1 cellular context compared by ENCODE assay signal in the genomic region with DNA sequence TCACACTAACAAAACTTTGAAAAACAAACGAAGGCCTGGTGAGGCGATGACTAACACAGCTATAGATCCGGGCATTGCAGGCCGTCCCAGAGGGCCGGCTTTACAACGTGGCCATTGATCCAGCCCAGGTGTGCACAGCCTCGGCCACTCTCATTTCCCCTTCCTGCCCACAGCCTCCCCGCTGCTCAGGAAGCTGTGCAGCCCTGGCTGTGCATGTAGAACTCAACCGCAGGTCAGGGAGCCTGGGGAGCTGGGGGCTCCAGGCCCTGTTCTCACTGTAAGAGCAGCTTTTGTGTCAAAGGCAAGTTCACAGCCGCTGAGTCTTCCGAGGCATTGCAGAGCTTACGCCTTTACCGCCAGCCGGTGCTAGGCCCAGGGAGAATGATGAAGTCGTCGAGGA.
TF ChIP-seq lines count a peak whose summit lies in the region.

No MANE protein-coding gene starts in this region.

TF ChIP-seq in SK-N-SH treated with all-trans-retinoic acid at 6 μM for 48 hours, 23 proteins besides CTCF, POLR2A, EP300 and RAD21 (continued from another document):
- TF ChIP-seq, protein P1, sequence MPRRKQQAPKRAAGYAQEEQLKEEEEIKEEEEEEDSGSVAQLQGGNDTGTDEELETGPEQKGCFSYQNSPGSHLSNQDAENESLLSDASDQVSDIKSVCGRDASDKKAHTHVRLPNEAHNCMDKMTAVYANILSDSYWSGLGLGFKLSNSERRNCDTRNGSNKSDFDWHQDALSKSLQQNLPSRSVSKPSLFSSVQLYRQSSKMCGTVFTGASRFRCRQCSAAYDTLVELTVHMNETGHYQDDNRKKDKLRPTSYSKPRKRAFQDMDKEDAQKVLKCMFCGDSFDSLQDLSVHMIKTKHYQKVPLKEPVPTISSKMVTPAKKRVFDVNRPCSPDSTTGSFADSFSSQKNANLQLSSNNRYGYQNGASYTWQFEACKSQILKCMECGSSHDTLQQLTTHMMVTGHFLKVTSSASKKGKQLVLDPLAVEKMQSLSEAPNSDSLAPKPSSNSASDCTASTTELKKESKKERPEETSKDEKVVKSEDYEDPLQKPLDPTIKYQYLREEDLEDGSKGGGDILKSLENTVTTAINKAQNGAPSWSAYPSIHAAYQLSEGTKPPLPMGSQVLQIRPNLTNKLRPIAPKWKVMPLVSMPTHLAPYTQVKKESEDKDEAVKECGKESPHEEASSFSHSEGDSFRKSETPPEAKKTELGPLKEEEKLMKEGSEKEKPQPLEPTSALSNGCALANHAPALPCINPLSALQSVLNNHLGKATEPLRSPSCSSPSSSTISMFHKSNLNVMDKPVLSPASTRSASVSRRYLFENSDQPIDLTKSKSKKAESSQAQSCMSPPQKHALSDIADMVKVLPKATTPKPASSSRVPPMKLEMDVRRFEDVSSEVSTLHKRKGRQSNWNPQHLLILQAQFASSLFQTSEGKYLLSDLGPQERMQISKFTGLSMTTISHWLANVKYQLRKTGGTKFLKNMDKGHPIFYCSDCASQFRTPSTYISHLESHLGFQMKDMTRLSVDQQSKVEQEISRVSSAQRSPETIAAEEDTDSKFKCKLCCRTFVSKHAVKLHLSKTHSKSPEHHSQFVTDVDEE (CRISPR knock-in tag; IDR thresholded peaks at IDR 0.05) = no peak
- TF ChIP-seq TCF4 (CRISPR knock-in tag; IDR thresholded peaks at IDR 0.05; ENCODE audit: borderline replicate concordance) = no peak
- TF ChIP-seq, protein P2, sequence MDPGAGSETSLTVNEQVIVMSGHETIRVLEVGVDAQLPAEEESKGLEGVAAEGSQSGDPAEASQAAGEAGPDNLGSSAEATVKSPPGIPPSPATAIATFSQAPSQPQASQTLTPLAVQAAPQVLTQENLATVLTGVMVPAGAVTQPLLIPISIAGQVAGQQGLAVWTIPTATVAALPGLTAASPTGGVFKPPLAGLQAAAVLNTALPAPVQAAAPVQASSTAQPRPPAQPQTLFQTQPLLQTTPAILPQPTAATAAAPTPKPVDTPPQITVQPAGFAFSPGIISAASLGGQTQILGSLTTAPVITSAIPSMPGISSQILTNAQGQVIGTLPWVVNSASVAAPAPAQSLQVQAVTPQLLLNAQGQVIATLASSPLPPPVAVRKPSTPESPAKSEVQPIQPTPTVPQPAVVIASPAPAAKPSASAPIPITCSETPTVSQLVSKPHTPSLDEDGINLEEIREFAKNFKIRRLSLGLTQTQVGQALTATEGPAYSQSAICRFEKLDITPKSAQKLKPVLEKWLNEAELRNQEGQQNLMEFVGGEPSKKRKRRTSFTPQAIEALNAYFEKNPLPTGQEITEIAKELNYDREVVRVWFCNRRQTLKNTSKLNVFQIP (CRISPR knock-in tag; IDR thresholded peaks at IDR 0.05; ENCODE audit: borderline replicate concordance, low read depth) = no peak
- TF ChIP-seq GLIS3 (CRISPR knock-in tag; IDR thresholded peaks at IDR 0.05) = no peak
- no peak for TF ChIP-seq OSR1 (CRISPR knock-in tag; IDR thresholded peaks at IDR 0.05)
